8 cellular contexts compared by ENCODE assay signal in the genomic region with DNA sequence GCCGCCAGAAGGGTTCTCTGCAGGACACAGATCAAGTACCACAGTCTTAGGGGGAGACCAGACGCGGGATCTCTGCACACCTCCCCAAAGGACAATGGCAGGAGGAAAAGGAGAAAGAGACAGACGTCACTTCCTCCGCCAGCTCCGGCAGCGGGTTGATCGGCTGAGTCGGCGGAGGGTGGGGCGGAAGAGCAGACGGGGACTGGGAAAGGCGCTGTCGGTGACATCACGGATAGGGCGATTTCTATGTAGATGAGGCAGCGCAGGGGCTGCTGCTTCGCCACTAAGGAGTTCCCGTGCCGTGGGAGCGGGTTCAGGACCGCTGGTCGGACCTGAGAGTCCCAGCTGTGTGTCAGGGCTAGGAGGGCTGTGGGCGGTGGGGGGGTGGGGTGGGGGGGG. TPM values are rescaled to one million over a fixed set of nuclear protein-coding genes. Genes with fewer than 3 reads are reported as not detected.
DNase-seq lines count a peak whose midpoint lies in the region; ATAC-seq and TF ChIP-seq lines count a peak whose summit lies in the region.
"Not testable (repeated sequence)": the region's sequence is repeated elsewhere in the genome, so short reads cannot be mapped to it uniquely, and the experiment has no call there.

No MANE protein-coding gene starts in this region.

- H3K4me3 Mint-ChIP-seq in osteocyte (ENCODE audit: unreplicated experiment): peak overlapping the region; percentile 78

- not testable (repeated sequence) for H3K4me1 ChIP-seq in subcutaneous abdominal adipose tissue (ENCODE audit: control insufficient read depth in 5 of 5, insufficient read depth in 5 of 5, low read length in 5 of 5)

- DNase-seq in NCI-H146 (lab: John Stamatoyannopoulos, UW) (peak; percentile 78), osteocyte (ENCODE audit: extremely low spot score, unreplicated experiment) (peak; percentile 84)
- DNase-seq in activated T-helper 9 cell treated with anti-CD3 and anti-CD28 coated beads, Interleukin-2, amount 50 U/mL, for 16 hours (ENCODE audit: low read depth): peak; percentile 50
- not testable (repeated sequence) for DNase-seq in fibroblast of pulmonary artery (ENCODE audit: low read depth)

- H3K4me3 ChIP-seq in fibroblast of pulmonary artery (replicated peaks; ENCODE audit: low read depth, low read length): peak overlapping the region; percentile 49
- H3K4me3 ChIP-seq in subcutaneous abdominal adipose tissue (ENCODE audit: low read depth in 1 of 5, low read length in 5 of 5): peak overlapping the region in 4 of 5 donors; percentile 55 to 80 (median 70)

- H3K36me3 Mint-ChIP-seq in osteocyte (ENCODE audit: unreplicated experiment): not testable (repeated sequence)

- ATAC-seq in GM18519 (IDR thresholded peaks at IDR 0.05; ENCODE audit: low FRiP score, unreplicated experiment) (peak; percentile 43), HG02884 (IDR thresholded peaks at IDR 0.05; ENCODE audit: unreplicated experiment) (peak; percentile 58), SK-N-SH treated with all-trans-retinoic acid at 6 μM for 48 hours (peak; percentile 48)

- peak overlapping the region; percentile 65 for H3K27ac ChIP-seq in subcutaneous abdominal adipose tissue (ENCODE audit: low read depth, low read length)

- peak overlapping the region; percentile 95 for H3K27ac Mint-ChIP-seq in osteocyte (ENCODE audit: unreplicated experiment)

- not testable (repeated sequence) for H3K27me3 Mint-ChIP-seq in osteocyte (ENCODE audit: unreplicated experiment)

- H3K9me3 Mint-ChIP-seq in osteocyte (ENCODE audit: unreplicated experiment): not testable (repeated sequence)

- not testable (repeated sequence) for TF ChIP-seq CTCF in fibroblast of pulmonary artery (IDR thresholded peaks at IDR 0.05; ENCODE audit: low read length, missing control alignments); osteocyte (IDR thresholded peaks at IDR 0.05)

- H3K9ac ChIP-seq in subcutaneous abdominal adipose tissue (ENCODE audit: low read length in 5 of 5): peak overlapping the region in 1 of 5 donors; percentile 39

- not testable (repeated sequence) for H3K36me3 ChIP-seq in subcutaneous abdominal adipose tissue (ENCODE audit: control insufficient read depth in 5 of 5, insufficient read depth in 5 of 5, low read length in 5 of 5)

- H3K27me3 ChIP-seq in subcutaneous abdominal adipose tissue (ENCODE audit: control insufficient read depth in 5 of 5, insufficient read depth in 4 of 5, low read length in 5 of 5): not testable (repeated sequence)

- not testable (repeated sequence) for H3K4me1 Mint-ChIP-seq in osteocyte (ENCODE audit: unreplicated experiment)

- not testable (repeated sequence) for H3K9me3 ChIP-seq in subcutaneous abdominal adipose tissue (ENCODE audit: control insufficient read depth in 5 of 5, low read length in 5 of 5)

TF ChIP-seq in SK-N-SH treated with all-trans-retinoic acid at 6 μM for 48 hours, 23 proteins besides CTCF, POLR2A, EP300 and RAD21:
- peak; percentile 83 for TF ChIP-seq ZNF8 (CRISPR knock-in tag; IDR thresholded peaks at IDR 0.05)

RNA-seq across cellular contexts. Expression of a gene that starts 38.7 kb away (rescaled TPM):
- total RNA-seq in osteocyte: not detected in 2 replicates
